3 cellular contexts compared by ENCODE assay signal in the genomic region with DNA sequence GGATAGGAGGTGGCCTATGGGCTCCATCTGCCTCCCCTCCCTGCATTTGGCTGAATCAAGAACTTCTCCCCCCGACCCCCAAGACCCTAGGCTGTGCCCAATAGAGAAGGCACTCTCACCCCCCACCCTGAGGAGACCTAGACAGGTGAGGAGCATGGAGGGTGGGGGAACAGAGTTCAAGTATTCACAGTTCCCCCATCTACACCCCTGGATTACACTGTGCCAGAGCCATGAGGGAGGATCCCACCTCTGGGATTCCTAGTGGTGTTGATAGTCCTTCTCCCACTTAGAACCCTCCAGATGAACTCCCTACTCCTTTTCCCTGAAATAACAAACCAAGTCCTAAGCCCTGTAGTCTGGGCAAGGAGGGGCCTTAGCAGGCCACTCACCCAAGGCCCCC. TPM values are rescaled to one million over a fixed set of nuclear protein-coding genes. Genes with fewer than 3 reads are reported as not detected.
"Had no signal": no experiment of that assay in that cellular context is flagged by ENCODE, and none has a peak within 500 bp of the region (broad histone marks: within the 10 kb centered on the region; RNA-seq: fewer than 3 reads in every experiment).

No MANE protein-coding gene starts in this region.

RNA-seq across cellular contexts. Expression of a gene that starts 15.2 kb away (rescaled TPM):
- total RNA-seq: HT-29, HT1080, IMR-90 had no signal
